Comparison of ENCODE assay signal across 10 cellular contexts in genomic region chr5:141199359-141200235, GRCh38. TPM values are rescaled to one million over a fixed set of nuclear protein-coding genes. Genes with fewer than 3 reads are reported as not detected.
DNase-seq lines count a peak whose midpoint lies in the region; ATAC-seq and TF ChIP-seq lines count a peak whose summit lies in the region.
"Had no signal": no experiment of that assay in that cellular context is flagged by ENCODE, and none has a peak within 500 bp of the region (broad histone marks: within the 10 kb centered on the region; RNA-seq: fewer than 3 reads in every experiment).

Gene PCDHB11 (plus strand): TSS chr5:141199627. CDS start chr5:141199775, 148 bp downstream.

- peaks cover 5 to 95% (median 67%) of the 10 kb centered on the region in 3 donors for H3K9me3 ChIP-seq in tibial artery

- no peak within 1 kb of the TSS for H3K4me3 Mint-ChIP-seq in activated CD4-positive, alpha-beta T cell treated with anti-CD3 and anti-CD28 coated beads for 36 hours

- peaks cover 18% of the 10 kb centered on the region for H3K36me3 Mint-ChIP-seq in activated CD4-positive, alpha-beta T cell treated with anti-CD3 and anti-CD28 coated beads for 36 hours (ENCODE audit: low read depth)

- peaks cover 29% of the 10 kb centered on the region for H3K9me3 Mint-ChIP-seq in activated CD4-positive, alpha-beta T cell treated with anti-CD3 and anti-CD28 coated beads for 36 hours (ENCODE audit: low read depth)

- ATAC-seq in activated CD4-positive, alpha-beta T cell treated with anti-CD3 and anti-CD28 coated beads for 36 hours, result no peak
- ATAC-seq in HG02798 (IDR thresholded peaks at IDR 0.05; ENCODE audit: poor library complexity, unreplicated experiment), result no peak
- ATAC-seq in HG02588 (IDR thresholded peaks at IDR 0.05; ENCODE audit: unreplicated experiment), result no peak

- DNase-seq in activated CD4-positive, alpha-beta T cell treated with anti-CD3 and anti-CD28 coated beads for 36 hours, result peak; percentile 20
- DNase-seq in activated CD4-positive, alpha-beta T cell treated with anti-CD3 and anti-CD28 coated beads, Interleukin-2, amount 50 U/mL, for 1 hour, result no peak
- peak; percentile 33 for DNase-seq in NCI-H510A treated with DMSO at 0.1 percent for 48 hours (lab: John Stamatoyannopoulos, UW)
- peak; percentile 18 for DNase-seq in dermis blood vessel endothelial cell
- DNase-seq in tibial artery, result no peak
- DNase-seq in 8988T, result no peak
- DNase-seq: effector CD4-positive, alpha-beta T cell; stimulated activated CD8-positive, alpha-beta memory T cell treated with anti-CD3 and anti-CD28 coated beads, Interleukin-4, amount 100 ng/mL, for 48 hours had no signal

- no peak for TF ChIP-seq CTCF in tibial artery (IDR thresholded peaks at IDR 0.05)

- POLR2A ChIA-PET in activated CD4-positive, alpha-beta T cell treated with anti-CD3 and anti-CD28 coated beads for 36 hours (lab: Charles Lee), result no interaction called here

- H3K4me3 ChIP-seq in tibial artery, result peak within 1 kb of the TSS; percentile 9 to 17

- CTCF ChIA-PET in activated CD4-positive, alpha-beta T cell treated with anti-CD3 and anti-CD28 coated beads for 36 hours (lab: Charles Lee), result interaction anchor here (0.7 kb wide), 1 partner anchor 94 kb away, joined by 3 read pairs; no protein-coding TSS in a partner anchor

- H3K27me3 Mint-ChIP-seq in activated CD4-positive, alpha-beta T cell treated with anti-CD3 and anti-CD28 coated beads for 36 hours, result peaks cover 39% of the 10 kb centered on the region

- H3K4me1 Mint-ChIP-seq in activated CD4-positive, alpha-beta T cell treated with anti-CD3 and anti-CD28 coated beads for 36 hours, result no peaks in the 10 kb centered on the region

- intact Hi-C loops in activated CD4-positive, alpha-beta T cell treated with anti-CD3 and anti-CD28 coated beads for 36 hours (cut with DNase I, micrococcal nuclease), result loop anchor here in 1 of 2 experiments (5.0 kb wide), 1 partner anchor 363 kb away; no protein-coding TSS in a partner anchor
- intact Hi-C loops in tibial artery (cut with DNase I; ENCODE audit: low total_unique reads), result no loop called here

- H3K36me3 ChIP-seq in tibial artery, result peaks cover 0 to 41% (median 14%) of the 10 kb centered on the region in 3 donors

- no peak within 1 kb of the TSS for H3K27ac Mint-ChIP-seq in activated CD4-positive, alpha-beta T cell treated with anti-CD3 and anti-CD28 coated beads for 36 hours

- no peaks in the 10 kb centered on the region for H3K27me3 ChIP-seq in tibial artery

- H3K4me1 ChIP-seq in tibial artery, result no peaks in the 10 kb centered on the region

- H3K27ac ChIP-seq in tibial artery, result no peak within 1 kb of the TSS

RNA-seq across cellular contexts. Expression of gene PCDHB11, which starts in this region (rescaled TPM):
- total RNA-seq in activated CD4-positive, alpha-beta T cell treated with anti-CD3 and anti-CD28 coated beads for 36 hours, result not detected
- 0.17 and 0.19 TPM in 2 replicates for total RNA-seq in dermis blood vessel endothelial cell

Comparison
In these comparisons a context has a peak if more than half of its experiments do, and no peak if none do; other contexts are left out.
1. Peak in DNase-seq in activated CD4-positive, alpha-beta T cell treated with anti-CD3 and anti-CD28 coated beads for 36 hours; RNA of the gene not detected or under 1 TPM.
2. Peak in DNase-seq in dermis blood vessel endothelial cell; RNA of the gene not detected or under 1 TPM.